1 cellular context compared by ENCODE assay signal in the genomic region with DNA sequence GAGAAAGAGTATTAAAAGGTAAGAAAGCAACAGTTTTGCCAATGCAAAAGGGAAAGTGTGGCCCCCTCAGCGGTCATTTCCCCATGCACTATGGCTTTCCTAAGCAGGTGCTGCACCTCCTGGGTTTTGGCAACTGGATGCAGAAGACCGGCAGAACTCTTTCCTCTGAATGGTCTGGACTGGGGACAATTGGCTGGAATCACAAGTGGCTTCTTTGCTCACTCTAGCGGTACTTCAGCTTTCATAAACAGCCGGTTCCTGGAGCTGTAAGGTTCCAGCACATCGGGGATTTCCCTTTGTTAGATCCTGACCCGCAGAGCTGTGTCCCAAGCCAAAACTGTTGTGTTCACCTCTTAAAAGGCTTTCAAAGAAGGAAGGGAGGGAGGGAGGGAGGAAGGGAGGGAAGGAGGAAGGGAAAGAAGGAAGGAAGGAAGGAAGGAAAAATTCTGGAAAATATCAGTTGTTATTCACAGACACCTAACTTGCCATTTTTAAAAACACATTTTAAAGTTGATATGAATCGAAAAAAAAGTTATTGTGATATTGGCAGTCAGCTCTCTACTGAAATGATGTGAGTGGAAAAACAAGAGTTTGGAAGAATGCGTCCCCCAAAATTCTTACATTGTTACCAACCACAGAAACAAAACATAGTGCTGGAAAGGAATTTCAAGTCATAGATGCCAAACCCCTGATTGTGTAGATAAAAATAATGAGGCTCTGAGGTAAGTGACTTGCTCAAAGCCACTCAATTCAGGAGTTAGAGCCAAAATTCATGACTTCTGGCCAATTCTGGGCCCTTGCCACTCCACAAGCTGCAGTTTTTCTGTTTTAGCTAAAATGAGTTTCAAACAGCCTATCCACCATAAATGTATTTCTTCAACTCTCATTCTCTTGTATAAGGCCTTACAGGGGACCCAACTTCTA.
TF ChIP-seq lines count a peak whose summit lies in the region.

No MANE protein-coding gene starts in this region.

TF ChIP-seq in GM23338, 12 proteins besides CTCF, POLR2A, EP300 and RAD21 (continued from another document):
- TF ChIP-seq ETS1 (IDR thresholded peaks at IDR 0.05) (no peak), ZNF114 (CRISPR knock-in tag; IDR thresholded peaks at IDR 0.05) (no peak), ZNF331 (CRISPR knock-in tag; IDR thresholded peaks at IDR 0.05; ENCODE audit: low read depth) (no peak), STAT1 (IDR thresholded peaks at IDR 0.05; ENCODE audit: unreplicated experiment) (no peak), REST (IDR thresholded peaks at IDR 0.05; ENCODE audit: unreplicated experiment) (no peak), NANOG (IDR thresholded peaks at IDR 0.05; ENCODE audit: borderline replicate concordance) (no peak), JUNB (IDR thresholded peaks at IDR 0.05; ENCODE audit: unreplicated experiment) (no peak)
